Comparison of ENCODE assay signal across 8 cellular contexts in genomic region chr12:132887513-132888341, GRCh38. TPM values are rescaled to one million over a fixed set of nuclear protein-coding genes. Genes with fewer than 3 reads are reported as not detected.
A peak's percentile ranks its signal among the peaks of the same experiment; 100 is the strongest.
DNase-seq lines count a peak whose midpoint lies in the region; ATAC-seq and TF ChIP-seq lines count a peak whose summit lies in the region.

Gene CHFR, minus strand, starts transcription at chr12:132887605. Its CDS starts 277 bp downstream, at chr12:132887328.

- no peaks in the 10 kb centered on the region for H3K9me3 ChIP-seq in T-helper 17 cell (ENCODE audit: control insufficient read depth, low read length, poor library complexity, severe bottlenecking)

- H3K9me3 Mint-ChIP-seq in HFFc6 (peaks cover 57% of the 10 kb centered on the region), type B pancreatic cell (no peaks in the 10 kb centered on the region)

- TF ChIP-seq CTCF in HFFc6 (IDR thresholded peaks at IDR 0.05) (no peak), type B pancreatic cell (conservative IDR thresholded peaks at IDR 0.05) (no peak)

- H3K4me1 Mint-ChIP-seq in HFFc6 (ENCODE audit: low read depth) (peaks cover 5% of the 10 kb centered on the region; the same call in 1 of the 2 replicates), T-helper 17 cell (peaks cover 11% of the 10 kb centered on the region), type B pancreatic cell (ENCODE audit: unreplicated experiment) (peaks cover 5% of the 10 kb centered on the region)

- H3K27ac Mint-ChIP-seq in HFFc6: peak within 1 kb of the TSS; percentile 100
- H3K27ac Mint-ChIP-seq in T-helper 17 cell: peak within 1 kb of the TSS; percentile 99
- H3K27ac Mint-ChIP-seq in type B pancreatic cell: peak within 1 kb of the TSS; percentile 100

- H3K36me3 Mint-ChIP-seq in HFFc6 (ENCODE audit: low read depth): peaks cover 63% of the 10 kb centered on the region
- peaks cover 9% of the 10 kb centered on the region for H3K36me3 Mint-ChIP-seq in T-helper 17 cell (ENCODE audit: low read depth)
- H3K36me3 Mint-ChIP-seq in type B pancreatic cell: peaks cover 13% of the 10 kb centered on the region

- peak; percentile 99 for DNase-seq in GM03348 (ENCODE audit: low spot score)
- DNase-seq in HFFc6: peak; percentile 96
- DNase-seq in NCI-H128 (lab: John Stamatoyannopoulos, UW; ENCODE audit: unreplicated experiment): peak; percentile 94
- peak; percentile 88 to 93 (median 93) for DNase-seq in T-helper 17 cell
- DNase-seq in amygdala (lab: John Stamatoyannopoulos, UW): peak; percentile 48 to 99 (median 94)
- DNase-seq in left cardiac atrium: peak; percentile 98
- peak; percentile 92 to 100 (median 96) for DNase-seq in posterior cingulate gyrus
- peak; percentile 95 for DNase-seq in type B pancreatic cell (ENCODE audit: extremely low spot score, unreplicated experiment)

- no peaks in the 10 kb centered on the region; the same call in 1 of the 2 replicates for H3K27me3 Mint-ChIP-seq in HFFc6 (ENCODE audit: insufficient read depth)
- no peaks in the 10 kb centered on the region for H3K27me3 Mint-ChIP-seq in T-helper 17 cell
- peaks cover 23% of the 10 kb centered on the region for H3K27me3 Mint-ChIP-seq in type B pancreatic cell

- intact Hi-C loops in left cardiac atrium (cut with DNase I): no loop called here
- intact Hi-C loops in posterior cingulate gyrus (cut with DNase I): loop anchor here (5.0 kb wide), 2 partner anchors 70 to 125 kb away; partner anchors contain the start of genes ANKLE2 and ZNF605

- peak; percentile 99 for ATAC-seq in T-helper 17 cell
- peak; percentile 99 to 100 for ATAC-seq in left cardiac atrium

- H3K4me3 Mint-ChIP-seq in HFFc6: peak within 1 kb of the TSS; percentile 98
- peak within 1 kb of the TSS; percentile 96 for H3K4me3 Mint-ChIP-seq in T-helper 17 cell
- peak within 1 kb of the TSS; percentile 99 for H3K4me3 Mint-ChIP-seq in type B pancreatic cell

RNA-seq across cellular contexts. Expression of gene CHFR, which starts in this region (rescaled TPM):
- 10 to 100 TPM; 23.1 to 30.0 (median 26.2) TPM for total RNA-seq in HFFc6 (2021; fragmentation: NEBNext Ultra II Directional; extraction: Animal tissue kit (Norgen Biotek cat#: 25700))
- total RNA-seq in T-helper 17 cell: 10 to 100 TPM; 91.5 to 94.5 TPM
- 10 to 100 TPM; 17.1 to 21.7 TPM for total RNA-seq in left cardiac atrium
- 37.1 and 43.7 TPM in 2 replicates for total RNA-seq in type B pancreatic cell (ENCODE audit: low replicate concordance)

Comparison
In these comparisons a context has a peak if more than half of its experiments do, and no peak if none do; other contexts are left out.
1. Peak in every context shown above with its lines: DNase-seq and ATAC-seq.